Comparison of ENCODE assay signal across 22 cellular contexts in genomic region chr11:57279131-57279530, GRCh38. TPM values are rescaled to one million over a fixed set of nuclear protein-coding genes. Genes with fewer than 3 reads are reported as not detected.
DNase-seq lines count a peak whose midpoint lies in the region; ATAC-seq, FAIRE-seq and TF ChIP-seq lines count a peak whose summit lies in the region.
"Had no signal": no experiment of that assay in that cellular context is flagged by ENCODE, and none has a peak within 500 bp of the region (broad histone marks: within the 10 kb centered on the region; RNA-seq: fewer than 3 reads in every experiment).

No MANE protein-coding gene starts in this region.

- no peak overlapping the region for H3K23ac ChIP-seq in H1 (ENCODE audit: insufficient read length)

- 88% methylated on average over 5 of the region's 5 CpGs; no CpG with 5 or more reads in 1 of the 2 experiments for WGBS in H1 (ENCODE audit: extremely low coverage in 1 of 2, insufficient coverage in 1 of 2, insufficient read length in 1 of 2, insufficient replicate concordance in 2 of 2, low coverage in 1 of 2, low lambda C conversion rate in 2 of 2, missing lambda C conversion rate in 1 of 2), 2 experiments
- 90 to 93% (median 90%) methylated on average over 5 of the region's 5 CpGs for WGBS in psoas muscle, 3 donors

- CTCF ChIA-PET in H1 (lab: Charles Lee; ENCODE audit: partially characterized antibody): interaction anchor here (0.6 to 3.3 kb wide), 5 partner anchors 10 to 770 kb away, joined by 3 to 33 read pairs (median 3); no protein-coding TSS in a partner anchor

- no peak for TF ChIP-seq CTCF in H1 (IDR thresholded peaks at IDR 0.05; ENCODE audit: control extremely low read depth in 1 of 3, insufficient read depth in 1 of 3, low read depth in 1 of 3, low read length in 3 of 3)
- TF ChIP-seq CTCF in osteoblast (IDR thresholded peaks at IDR 0.05; ENCODE audit: extremely low read depth, low read depth, low read length): no peak
- no peak for TF ChIP-seq CTCF in psoas muscle (IDR thresholded peaks at IDR 0.05)

- no peak overlapping the region for H3K27ac ChIP-seq in H1 (ENCODE audit: low read depth, low read length)
- peak overlapping the region; percentile 84 for H3K27ac ChIP-seq in osteoblast (ENCODE audit: low read depth, low read length)
- H3K27ac ChIP-seq in psoas muscle: no peak overlapping the region
- H3K27ac ChIP-seq: adrenal gland had no signal

- H3K27me3 ChIP-seq in H1 (replicated peaks in 1 of 4; ENCODE audit: control insufficient read depth in 3 of 4, extremely low read depth in 1 of 4, insufficient read depth in 3 of 4, low read length in 3 of 4): peaks cover 0 to 2% (median 0%) of the 10 kb centered on the region in 4 experiments; a peak in 3 of 7 replicates
- H3K27me3 ChIP-seq in osteoblast (ENCODE audit: insufficient read depth, low read length): no peaks in the 10 kb centered on the region
- H3K27me3 ChIP-seq in psoas muscle (ENCODE audit: insufficient read depth in 3 of 3, low read length in 2 of 3): no peaks in the 10 kb centered on the region
- H3K27me3 ChIP-seq: adrenal gland, colonic mucosa, tibial nerve had no signal

- TF ChIP-seq RAD21 in H1 (IDR thresholded peaks at IDR 0.05 in 1 of 2, conservative IDR thresholded peaks at IDR 0.05 in 1 of 2; ENCODE audit: low read depth in 2 of 2, low read length in 2 of 2): no peak

- H3K9me3 ChIP-seq in H1 (ENCODE audit: insufficient read depth in 2 of 2, low read depth in 1 of 2, low read length in 1 of 2) (peaks cover 0 to 7% of the 10 kb centered on the region in 2 experiments; a peak in 1 of 4 replicates), osteoblast (ENCODE audit: low read depth, low read length) (no peaks in the 10 kb centered on the region), psoas muscle (no peaks in the 10 kb centered on the region)
- H3K9me3 ChIP-seq: adrenal gland, colonic mucosa, SK-N-SH, tibial nerve had no signal

- no peak for TF ChIP-seq EP300 in H1 (IDR thresholded peaks at IDR 0.05; ENCODE audit: borderline replicate concordance in 1 of 2, low read depth in 2 of 2, low read length in 2 of 2)

- 0 out of 2 replicates have a peak overlapping the region, but pooled peaks have one; percentile 38 for H2BK5ac ChIP-seq in H1 (ENCODE audit: low read depth, low read length)

- peak overlapping the region; percentile 94 for H2BK20ac ChIP-seq in H1 (ENCODE audit: low read length)

- H3K4ac ChIP-seq in H1 (replicated peaks; ENCODE audit: insufficient read length, low read depth, low read length): no peak overlapping the region

- H3K56ac ChIP-seq in H1 (replicated peaks; ENCODE audit: insufficient read length, low read depth, low read length): no peak overlapping the region

- H2BK15ac ChIP-seq in H1 (ENCODE audit: low read length): no peak overlapping the region

- no peak overlapping the region for H4K8ac ChIP-seq in H1 (ENCODE audit: extremely low read depth, insufficient read depth, low read length)

- no peak overlapping the region for H4K5ac ChIP-seq in H1 (ENCODE audit: insufficient read length, low read depth, low read length)

- no peak overlapping the region for H2AFZ ChIP-seq in H1 (ENCODE audit: low read length)
- H2AFZ ChIP-seq in osteoblast (ENCODE audit: low read length): no peak overlapping the region

- H3K4me1 ChIP-seq in H1 (replicated peaks in 1 of 4; ENCODE audit: control insufficient read depth in 3 of 4, insufficient read depth in 4 of 4, low read length in 3 of 4): peaks cover 5 to 15% (median 11%) of the 10 kb centered on the region in 4 experiments
- peaks cover 53% of the 10 kb centered on the region for H3K4me1 ChIP-seq in osteoblast (ENCODE audit: insufficient read depth, low read length)
- peaks cover 15% of the 10 kb centered on the region for H3K4me1 ChIP-seq in psoas muscle

- H2BK120ac ChIP-seq in H1 (replicated peaks; ENCODE audit: low read depth, low read length): no peak overlapping the region

- no peak for TF ChIP-seq POLR2A in H1 (IDR thresholded peaks at IDR 0.05; ENCODE audit: control extremely low read depth in 1 of 2, low read depth in 2 of 2, low read length in 2 of 2)

- H3K4me3 ChIP-seq in H1 (ENCODE audit: extremely low read depth in 1 of 4, insufficient read depth in 2 of 4, low read depth in 3 of 4, low read length in 4 of 4) (no peak overlapping the region), osteoblast (ENCODE audit: insufficient read depth, low read length) (no peak overlapping the region), psoas muscle (no peak overlapping the region)
- H3K4me3 ChIP-seq: adrenal gland, colonic mucosa, tibial nerve had no signal

- H4K20me1 ChIP-seq in H1 (replicated peaks in 1 of 2; ENCODE audit: control insufficient read depth in 1 of 2, insufficient read depth in 2 of 2, low read length in 2 of 2) (no peaks in the 10 kb centered on the region), osteoblast (ENCODE audit: insufficient read depth, low read length) (no peaks in the 10 kb centered on the region)

- no peak for ATAC-seq in psoas muscle
- ATAC-seq: naive thymus-derived CD8-positive, alpha-beta T cell had no signal

- H3K79me2 ChIP-seq in H1 (ENCODE audit: control insufficient read depth in 1 of 2, insufficient read depth in 2 of 2, low read length in 2 of 2) (no peaks in the 10 kb centered on the region), osteoblast (ENCODE audit: insufficient read depth, low read length) (no peaks in the 10 kb centered on the region)

- H3K14ac ChIP-seq in H1 (ENCODE audit: insufficient read length): no peak overlapping the region

- no peak overlapping the region for H4K91ac ChIP-seq in H1 (replicated peaks; ENCODE audit: insufficient read length, low read length)

- no peaks in the 10 kb centered on the region for H3K23me2 ChIP-seq in H1 (ENCODE audit: low read depth, low read length)

- H3K9ac ChIP-seq in H1 (replicated peaks in 1 of 4; ENCODE audit: extremely low read depth in 1 of 4, low read depth in 3 of 4, low read length in 3 of 4): no peak overlapping the region
- H3K9ac ChIP-seq: SK-N-SH had no signal

- intact Hi-C loops in psoas muscle (cut with DNase I): no loop called here

- H3K36me3 ChIP-seq in H1 (ENCODE audit: control insufficient read depth in 2 of 4, insufficient read depth in 4 of 4, low read length in 3 of 4) (no peaks in the 10 kb centered on the region), osteoblast (ENCODE audit: insufficient read depth, low read length) (no peaks in the 10 kb centered on the region), psoas muscle (ENCODE audit: insufficient read depth in 1 of 2, low read depth in 1 of 2) (no peaks in the 10 kb centered on the region)
- H3K36me3 ChIP-seq: adrenal gland, colonic mucosa, tibial nerve had no signal

- peak overlapping the region; percentile 44 for H2BK12ac ChIP-seq in H1 (ENCODE audit: low read depth, low read length)

- POLR2A ChIA-PET in H1 (lab: Charles Lee; ENCODE audit: partially characterized antibody): interaction anchor here (0.6 to 2.7 kb wide), 9 partner anchors 11 to 52 kb away, joined by 3 to 12 read pairs (median 5); partner anchors contain the start of gene TNKS1BP1

- H2AK5ac ChIP-seq in H1 (ENCODE audit: low read depth, low read length): no peak overlapping the region; the same call in 1 of the 2 replicates

- H3K18ac ChIP-seq in H1 (ENCODE audit: extremely low read depth, low read length): no peak overlapping the region

- H3K4me2 ChIP-seq in H1 (ENCODE audit: insufficient read depth in 1 of 2, low read depth in 2 of 2, low read length in 2 of 2): no peak overlapping the region
- H3K4me2 ChIP-seq in osteoblast (ENCODE audit: insufficient read depth, low read length): peak overlapping the region; percentile 1
- H3K4me2 ChIP-seq: SK-N-SH had no signal

- DNase-seq in NCI-H226 (peak; percentile 40), H1 (ENCODE audit: low read depth in 1 of 2, low spot score in 2 of 2) (no peak), osteoblast (ENCODE audit: insufficient read length, low spot score, missing footprints) (no peak), psoas muscle (no peak), urothelium cell line (ENCODE audit: low spot score) (no peak), SHP77 treated with DMSO at 0.1 percent for 48 hours (lab: John Stamatoyannopoulos, UW) (no peak)
- DNase-seq: activated CD4-positive, alpha-beta T cell treated with anti-CD3 and anti-CD28 coated beads, Interleukin-2, amount 50 U/mL, for 48 hours; adrenal gland; C1 segment of cervical spinal cord; colonic mucosa; DMS79; H9; KBM-7; naive thymus-derived CD8-positive, alpha-beta T cell; NCI-H1436 treated with DMSO at 0.1 percent for 48 hours; retina; SK-N-SH; stimulated activated CD4-positive, alpha-beta T cell treated with anti-CD3 and anti-CD28 coated beads, Interleukin-2, amount 100 ng/mL, for 24 hours had no signal

- no peaks in the 10 kb centered on the region for H3K79me1 ChIP-seq in H1 (ENCODE audit: low read depth, low read length)

- FAIRE-seq in H1 (lab: Jason Lieb, UNC) (no peak), urothelium cell line (lab: Jason Lieb, UNC) (no peak)

RNA-seq across cellular contexts. Expression of gene APLNR, which starts 42.1 kb away (rescaled TPM):
- 0.13 TPM in 1 of 2 replicates, not detected in the other for total RNA-seq in H1 (2021; fragmentation: NEBNext Ultra II Directional; extraction: Animal tissue kit (Norgen Biotek cat#: 25700))
- 0.66 and 0.80 TPM in 2 replicates for polyA plus RNA-seq in H1 (2011; rRNA removed)
- polyA plus RNA-seq in H1 (2011; cell fraction: cytosol; rRNA removed): 0.25 TPM
- polyA plus RNA-seq in H1 (2011; cell fraction: nucleus; rRNA removed): 0.29 TPM
- 0.50 to 2.0 TPM (median 1.0 TPM) in 4 replicates for polyA plus RNA-seq in H1 (2012, experiment 1 of 2)
- polyA plus RNA-seq in H1 (2012, experiment 2 of 2): 2.3 TPM
- polyA plus RNA-seq in H1 (2013, experiment 1 of 2): 0.26 TPM
- polyA plus RNA-seq in H1 (2013, experiment 2 of 2): 0.29 TPM
- 0.50 and 1.1 TPM in 2 replicates for polyA minus RNA-seq in H1 (2011; rRNA and poly(A)+ RNA removed)
- polyA minus RNA-seq in H1 (2011; cell fraction: cytosol; rRNA and poly(A)+ RNA removed): 0.37 TPM
- polyA minus RNA-seq in H1 (2011; cell fraction: nucleus; rRNA and poly(A)+ RNA removed): not detected
- not detected in 2 replicates for total RNA-seq in osteoblast
- total RNA-seq in psoas muscle: 10 to 100 TPM in 1 of 4 donors, 1 to 10 TPM in 3; 3.5 to 17.0 (median 4.4) TPM
- polyA plus RNA-seq in psoas muscle: 1 to 10 TPM in 2 of 3 donors, under 1 TPM in 1; 0.75 to 3.3 (median 2.6) TPM
- total RNA-seq: naive thymus-derived CD8-positive, alpha-beta T cell; NCI-H460 had no signal
- polyA plus RNA-seq: naive thymus-derived CD8-positive, alpha-beta T cell had no signal

RNA-seq across cellular contexts. Expression of gene TNKS1BP1, which starts 45.6 kb away (rescaled TPM):
- 122 TPM in 2 replicates for total RNA-seq in H1 (2021; fragmentation: NEBNext Ultra II Directional; extraction: Animal tissue kit (Norgen Biotek cat#: 25700))
- polyA plus RNA-seq in H1 (2011; rRNA removed): 50.0 and 72.3 TPM in 2 replicates
- 35.2 TPM for polyA plus RNA-seq in H1 (2011; cell fraction: cytosol; rRNA removed)
- polyA plus RNA-seq in H1 (2011; cell fraction: nucleus; rRNA removed): 113 TPM
- 95.5 to 126 TPM (median 111 TPM) in 4 replicates for polyA plus RNA-seq in H1 (2012, experiment 1 of 2)
- 120 TPM for polyA plus RNA-seq in H1 (2012, experiment 2 of 2)
- polyA plus RNA-seq in H1 (2013, experiment 1 of 2): 157 TPM
- polyA plus RNA-seq in H1 (2013, experiment 2 of 2): 155 TPM
- polyA minus RNA-seq in H1 (2011; rRNA and poly(A)+ RNA removed): 48.2 and 84.0 TPM in 2 replicates
- 38.4 TPM for polyA minus RNA-seq in H1 (2011; cell fraction: cytosol; rRNA and poly(A)+ RNA removed)
- 45.4 TPM for polyA minus RNA-seq in H1 (2011; cell fraction: nucleus; rRNA and poly(A)+ RNA removed)
- total RNA-seq in osteoblast: 71.6 and 74.6 TPM in 2 replicates
- 100 to 1,000 TPM in 2 of 4 donors, 10 to 100 TPM in 2; 63.9 to 288 (median 129) TPM for total RNA-seq in psoas muscle
- 100 to 1,000 TPM in 1 of 3 donors, 10 to 100 TPM in 2; 76.9 to 121 (median 79.9) TPM for polyA plus RNA-seq in psoas muscle

RNA-seq across cellular contexts. Expression of gene SSRP1, which starts 56.6 kb away (rescaled TPM):
- total RNA-seq in H1 (2021; fragmentation: NEBNext Ultra II Directional; extraction: Animal tissue kit (Norgen Biotek cat#: 25700)): 259 and 261 TPM in 2 replicates
- polyA plus RNA-seq in H1 (2011; rRNA removed) (281 and 364 TPM in 2 replicates), psoas muscle (100 to 1,000 TPM; 101 to 138 (median 125) TPM)
- polyA plus RNA-seq in H1 (2011; cell fraction: cytosol; rRNA removed): 259 TPM
- polyA plus RNA-seq in H1 (2011; cell fraction: nucleus; rRNA removed): 297 TPM
- polyA plus RNA-seq in H1 (2012, experiment 1 of 2): 235 to 263 TPM (median 247 TPM) in 4 replicates
- polyA plus RNA-seq in H1 (2012, experiment 2 of 2): 71.5 TPM
- 195 TPM for polyA plus RNA-seq in H1 (2013, experiment 1 of 2)
- 189 TPM for polyA plus RNA-seq in H1 (2013, experiment 2 of 2)
- polyA minus RNA-seq in H1 (2011; rRNA and poly(A)+ RNA removed): 260 and 261 TPM in 2 replicates
- 101 TPM for polyA minus RNA-seq in H1 (2011; cell fraction: cytosol; rRNA and poly(A)+ RNA removed)
- polyA minus RNA-seq in H1 (2011; cell fraction: nucleus; rRNA and poly(A)+ RNA removed): 72.8 TPM
- total RNA-seq in osteoblast (55.4 and 58.0 TPM in 2 replicates), psoas muscle (10 to 100 TPM; 69.0 to 94.0 (median 82.4) TPM)

RNA-seq across cellular contexts. Expression of gene P2RX3, which starts 59.0 kb away (rescaled TPM):
- 0.29 and 0.47 TPM in 2 replicates for total RNA-seq in H1 (2021; fragmentation: NEBNext Ultra II Directional; extraction: Animal tissue kit (Norgen Biotek cat#: 25700))
- polyA plus RNA-seq in H1 (2011; rRNA removed) (0.45 and 1.1 TPM in 2 replicates), psoas muscle (under 1 TPM; 0.21 to 0.60 (median 0.30) TPM)
- polyA plus RNA-seq in H1 (2011; cell fraction: cytosol; rRNA removed): 0.83 TPM
- 1.2 TPM for polyA plus RNA-seq in H1 (2011; cell fraction: nucleus; rRNA removed)
- 0.21 to 0.52 TPM (median 0.31 TPM) in 4 replicates for polyA plus RNA-seq in H1 (2012, experiment 1 of 2)
- 0.76 TPM for polyA plus RNA-seq in H1 (2012, experiment 2 of 2)
- polyA plus RNA-seq in H1 (2013, experiment 1 of 2): 0.16 TPM
- polyA plus RNA-seq in H1 (2013, experiment 2 of 2): 0.15 TPM
- polyA minus RNA-seq in H1 (2011; rRNA and poly(A)+ RNA removed): 0.49 and 0.54 TPM in 2 replicates
- polyA minus RNA-seq in H1 (2011; cell fraction: cytosol; rRNA and poly(A)+ RNA removed): 1.4 TPM
- 1.5 TPM for polyA minus RNA-seq in H1 (2011; cell fraction: nucleus; rRNA and poly(A)+ RNA removed)
- total RNA-seq in osteoblast (not detected in 2 replicates), psoas muscle (under 1 TPM; 0.40 to 0.90 (median 0.43) TPM)
- total RNA-seq: colonic mucosa; lower leg skin; naive thymus-derived CD8-positive, alpha-beta T cell; NCI-H460 had no signal
- polyA plus RNA-seq: esophagus; naive thymus-derived CD8-positive, alpha-beta T cell; SK-N-SH had no signal
